ENCODE assay signal across 3 cellular contexts in the genomic region with DNA sequence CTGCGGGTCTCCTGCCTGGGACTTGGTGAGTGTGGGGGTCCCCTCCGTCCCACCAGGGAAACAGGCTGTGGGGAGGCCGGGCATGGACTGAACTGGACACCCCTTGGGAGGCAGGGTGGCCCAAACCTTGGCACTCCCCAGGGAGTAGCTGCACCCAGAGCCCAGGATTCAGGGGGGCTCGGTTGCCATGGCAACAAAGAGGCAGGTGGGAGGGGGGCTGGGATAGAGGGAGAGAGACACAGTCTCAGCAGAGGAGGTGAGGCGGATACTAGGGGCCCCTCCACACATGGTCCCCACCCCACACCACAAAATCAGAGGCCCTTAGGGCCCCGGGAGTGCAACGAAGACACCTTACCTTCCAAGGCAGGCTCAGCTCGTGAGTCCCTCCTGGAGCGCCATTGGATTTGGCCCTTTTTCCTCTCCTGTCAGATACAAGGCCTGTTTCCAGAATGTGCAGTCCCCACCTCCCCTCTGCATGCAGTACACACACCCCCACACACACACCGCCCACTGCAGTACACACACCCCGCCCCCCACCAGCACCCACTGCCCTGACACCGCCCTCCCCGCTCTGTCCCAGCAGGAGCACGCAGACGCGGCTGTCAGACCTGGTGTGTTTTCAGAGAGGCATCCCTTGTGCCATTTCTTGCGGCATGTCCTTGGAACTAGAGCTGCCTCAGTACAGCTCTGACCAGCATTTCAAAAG.
TF ChIP-seq lines count a peak whose summit lies in the region.

No MANE protein-coding gene starts in this region.

TF ChIP-seq in K562, 482 proteins besides CTCF, POLR2A, EP300 and RAD21:
- TF ChIP-seq, protein P1, sequence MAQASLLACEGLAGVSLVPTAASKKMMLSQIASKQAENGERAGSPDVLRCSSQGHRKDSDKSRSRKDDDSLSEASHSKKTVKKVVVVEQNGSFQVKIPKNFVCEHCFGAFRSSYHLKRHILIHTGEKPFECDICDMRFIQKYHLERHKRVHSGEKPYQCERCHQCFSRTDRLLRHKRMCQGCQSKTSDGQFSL (CRISPR knock-in tag; IDR thresholded peaks at IDR 0.05), result 0 out of 2 replicates have a peak, but pooled peaks have one; percentile 22
- TF ChIP-seq, protein P1 (tag; IDR thresholded peaks at IDR 0.05), result no peak
- TF ChIP-seq GATAD2B (IDR thresholded peaks at IDR 0.05; ENCODE audit: borderline replicate concordance) (no peak), CSDE1 (IDR thresholded peaks at IDR 0.05) (0 out of 4 replicates have a peak, but pooled peaks of 1 of the 2 experiments have one; percentile 30), POLR2AphosphoS5 (IDR thresholded peaks at IDR 0.05; ENCODE audit: control insufficient read depth, insufficient read depth, low read depth, low read length) (no peak), RFX1 (IDR thresholded peaks at IDR 0.05) (peak; percentile 91), EGR1 (conservative IDR thresholded peaks at IDR 0.05) (0 out of 2 replicates have a peak, but pooled peaks have one; percentile 17), SIRT6 (IDR thresholded peaks at IDR 0.05; ENCODE audit: low read depth, low read length) (no peak)

TF ChIP-seq in H1, 55 proteins besides CTCF, POLR2A, EP300 and RAD21:
- TF ChIP-seq SP2 (IDR thresholded peaks at IDR 0.05; ENCODE audit: low read length) (no peak), RBBP5 (IDR thresholded peaks at IDR 0.05; ENCODE audit: borderline replicate concordance, low read depth, low read length) (no peak)

TF ChIP-seq in GM23338, 12 proteins besides CTCF, POLR2A, EP300 and RAD21:
- no peak for TF ChIP-seq POLR2AphosphoS5 (IDR thresholded peaks at IDR 0.05; ENCODE audit: low read depth)
- TF ChIP-seq, protein P2, sequence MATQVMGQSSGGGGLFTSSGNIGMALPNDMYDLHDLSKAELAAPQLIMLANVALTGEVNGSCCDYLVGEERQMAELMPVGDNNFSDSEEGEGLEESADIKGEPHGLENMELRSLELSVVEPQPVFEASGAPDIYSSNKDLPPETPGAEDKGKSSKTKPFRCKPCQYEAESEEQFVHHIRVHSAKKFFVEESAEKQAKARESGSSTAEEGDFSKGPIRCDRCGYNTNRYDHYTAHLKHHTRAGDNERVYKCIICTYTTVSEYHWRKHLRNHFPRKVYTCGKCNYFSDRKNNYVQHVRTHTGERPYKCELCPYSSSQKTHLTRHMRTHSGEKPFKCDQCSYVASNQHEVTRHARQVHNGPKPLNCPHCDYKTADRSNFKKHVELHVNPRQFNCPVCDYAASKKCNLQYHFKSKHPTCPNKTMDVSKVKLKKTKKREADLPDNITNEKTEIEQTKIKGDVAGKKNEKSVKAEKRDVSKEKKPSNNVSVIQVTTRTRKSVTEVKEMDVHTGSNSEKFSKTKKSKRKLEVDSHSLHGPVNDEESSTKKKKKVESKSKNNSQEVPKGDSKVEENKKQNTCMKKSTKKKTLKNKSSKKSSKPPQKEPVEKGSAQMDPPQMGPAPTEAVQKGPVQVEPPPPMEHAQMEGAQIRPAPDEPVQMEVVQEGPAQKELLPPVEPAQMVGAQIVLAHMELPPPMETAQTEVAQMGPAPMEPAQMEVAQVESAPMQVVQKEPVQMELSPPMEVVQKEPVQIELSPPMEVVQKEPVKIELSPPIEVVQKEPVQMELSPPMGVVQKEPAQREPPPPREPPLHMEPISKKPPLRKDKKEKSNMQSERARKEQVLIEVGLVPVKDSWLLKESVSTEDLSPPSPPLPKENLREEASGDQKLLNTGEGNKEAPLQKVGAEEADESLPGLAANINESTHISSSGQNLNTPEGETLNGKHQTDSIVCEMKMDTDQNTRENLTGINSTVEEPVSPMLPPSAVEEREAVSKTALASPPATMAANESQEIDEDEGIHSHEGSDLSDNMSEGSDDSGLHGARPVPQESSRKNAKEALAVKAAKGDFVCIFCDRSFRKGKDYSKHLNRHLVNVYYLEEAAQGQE (IDR thresholded peaks at IDR 0.05; ENCODE audit: unreplicated experiment), result no peak
- no peak for TF ChIP-seq NANOG (IDR thresholded peaks at IDR 0.05; ENCODE audit: borderline replicate concordance)
- TF ChIP-seq JUNB (IDR thresholded peaks at IDR 0.05; ENCODE audit: unreplicated experiment), result no peak
- TF ChIP-seq, protein P3, sequence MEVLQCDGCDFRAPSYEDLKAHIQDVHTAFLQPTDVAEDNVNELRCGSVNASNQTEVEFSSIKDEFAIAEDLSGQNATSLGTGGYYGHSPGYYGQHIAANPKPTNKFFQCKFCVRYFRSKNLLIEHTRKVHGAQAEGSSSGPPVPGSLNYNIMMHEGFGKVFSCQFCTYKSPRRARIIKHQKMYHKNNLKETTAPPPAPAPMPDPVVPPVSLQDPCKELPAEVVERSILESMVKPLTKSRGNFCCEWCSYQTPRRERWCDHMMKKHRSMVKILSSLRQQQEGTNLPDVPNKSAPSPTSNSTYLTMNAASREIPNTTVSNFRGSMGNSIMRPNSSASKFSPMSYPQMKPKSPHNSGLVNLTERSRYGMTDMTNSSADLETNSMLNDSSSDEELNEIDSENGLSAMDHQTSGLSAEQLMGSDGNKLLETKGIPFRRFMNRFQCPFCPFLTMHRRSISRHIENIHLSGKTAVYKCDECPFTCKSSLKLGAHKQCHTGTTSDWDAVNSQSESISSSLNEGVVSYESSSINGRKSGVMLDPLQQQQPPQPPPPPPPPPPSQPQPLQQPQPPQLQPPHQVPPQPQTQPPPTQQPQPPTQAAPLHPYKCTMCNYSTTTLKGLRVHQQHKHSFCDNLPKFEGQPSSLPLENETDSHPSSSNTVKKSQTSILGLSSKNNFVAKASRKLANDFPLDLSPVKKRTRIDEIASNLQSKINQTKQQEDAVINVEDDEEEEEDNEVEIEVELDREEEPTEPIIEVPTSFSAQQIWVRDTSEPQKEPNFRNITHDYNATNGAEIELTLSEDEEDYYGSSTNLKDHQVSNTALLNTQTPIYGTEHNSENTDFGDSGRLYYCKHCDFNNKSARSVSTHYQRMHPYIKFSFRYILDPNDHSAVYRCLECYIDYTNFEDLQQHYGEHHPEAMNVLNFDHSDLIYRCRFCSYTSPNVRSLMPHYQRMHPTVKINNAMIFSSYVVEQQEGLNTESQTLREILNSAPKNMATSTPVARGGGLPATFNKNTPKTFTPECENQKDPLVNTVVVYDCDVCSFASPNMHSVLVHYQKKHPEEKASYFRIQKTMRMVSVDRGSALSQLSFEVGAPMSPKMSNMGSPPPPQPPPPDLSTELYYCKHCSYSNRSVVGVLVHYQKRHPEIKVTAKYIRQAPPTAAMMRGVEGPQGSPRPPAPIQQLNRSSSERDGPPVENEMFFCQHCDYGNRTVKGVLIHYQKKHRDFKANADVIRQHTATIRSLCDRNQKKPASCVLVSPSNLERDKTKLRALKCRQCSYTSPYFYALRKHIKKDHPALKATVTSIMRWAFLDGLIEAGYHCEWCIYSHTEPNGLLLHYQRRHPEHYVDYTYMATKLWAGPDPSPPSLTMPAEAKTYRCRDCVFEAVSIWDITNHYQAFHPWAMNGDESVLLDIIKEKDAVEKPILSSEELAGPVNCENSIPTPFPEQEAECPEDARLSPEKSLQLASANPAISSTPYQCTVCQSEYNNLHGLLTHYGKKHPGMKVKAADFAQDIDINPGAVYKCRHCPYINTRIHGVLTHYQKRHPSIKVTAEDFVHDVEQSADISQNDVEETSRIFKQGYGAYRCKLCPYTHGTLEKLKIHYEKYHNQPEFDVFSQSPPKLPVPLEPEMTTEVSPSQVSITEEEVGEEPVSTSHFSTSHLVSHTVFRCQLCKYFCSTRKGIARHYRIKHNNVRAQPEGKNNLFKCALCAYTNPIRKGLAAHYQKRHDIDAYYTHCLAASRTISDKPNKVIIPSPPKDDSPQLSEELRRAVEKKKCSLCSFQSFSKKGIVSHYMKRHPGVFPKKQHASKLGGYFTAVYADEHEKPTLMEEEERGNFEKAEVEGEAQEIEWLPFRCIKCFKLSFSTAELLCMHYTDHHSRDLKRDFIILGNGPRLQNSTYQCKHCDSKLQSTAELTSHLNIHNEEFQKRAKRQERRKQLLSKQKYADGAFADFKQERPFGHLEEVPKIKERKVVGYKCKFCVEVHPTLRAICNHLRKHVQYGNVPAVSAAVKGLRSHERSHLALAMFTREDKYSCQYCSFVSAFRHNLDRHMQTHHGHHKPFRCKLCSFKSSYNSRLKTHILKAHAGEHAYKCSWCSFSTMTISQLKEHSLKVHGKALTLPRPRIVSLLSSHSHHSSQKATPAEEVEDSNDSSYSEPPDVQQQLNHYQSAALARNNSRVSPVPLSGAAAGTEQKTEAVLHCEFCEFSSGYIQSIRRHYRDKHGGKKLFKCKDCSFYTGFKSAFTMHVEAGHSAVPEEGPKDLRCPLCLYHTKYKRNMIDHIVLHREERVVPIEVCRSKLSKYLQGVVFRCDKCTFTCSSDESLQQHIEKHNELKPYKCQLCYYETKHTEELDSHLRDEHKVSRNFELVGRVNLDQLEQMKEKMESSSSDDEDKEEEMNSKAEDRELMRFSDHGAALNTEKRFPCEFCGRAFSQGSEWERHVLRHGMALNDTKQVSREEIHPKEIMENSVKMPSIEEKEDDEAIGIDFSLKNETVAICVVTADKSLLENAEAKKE (CRISPR knock-in tag; IDR thresholded peaks at IDR 0.05), result no peak
- TF ChIP-seq EZH2phosphoT487 (IDR thresholded peaks at IDR 0.05; ENCODE audit: unreplicated experiment), result no peak
- no peak for TF ChIP-seq EZH2 (IDR thresholded peaks at IDR 0.05; ENCODE audit: low read depth, unreplicated experiment)
- no peak for TF ChIP-seq ZNF331 (CRISPR knock-in tag; IDR thresholded peaks at IDR 0.05; ENCODE audit: low read depth)
- no peak for TF ChIP-seq CREB1 (CRISPR knock-in tag; IDR thresholded peaks at IDR 0.05; ENCODE audit: low read depth)
